In genomic region chr5:88732181-88732633, GRCh38 we compare ENCODE assay signal across 8 cellular contexts.
DNase-seq lines count a peak whose midpoint lies in the region; ATAC-seq, FAIRE-seq and TF ChIP-seq lines count a peak whose summit lies in the region.

No MANE protein-coding gene starts in this region.

- no peak for TF ChIP-seq CTCF in cardiac muscle cell (IDR thresholded peaks at IDR 0.05; ENCODE audit: low read depth, low read length)
- no peak for TF ChIP-seq CTCF in thyroid gland (IDR thresholded peaks at IDR 0.05)

- H3K4me3 ChIP-seq in cardiac muscle cell: no peak overlapping the region
- H3K4me3 ChIP-seq in thyroid gland (replicated peaks in 1 of 3): no peak overlapping the region

- H3K36me3 ChIP-seq in cardiac muscle cell (peaks cover 27% of the 10 kb centered on the region), thyroid gland (no peaks in the 10 kb centered on the region)

- no peak for TF ChIP-seq POLR2A in thyroid gland (IDR thresholded peaks at IDR 0.05)

- H3K9me3 ChIP-seq in cardiac muscle cell (ENCODE audit: low read depth): no peaks in the 10 kb centered on the region
- no peaks in the 10 kb centered on the region for H3K9me3 ChIP-seq in thyroid gland

- peak; percentile 36 for ATAC-seq in HG02623 (IDR thresholded peaks at IDR 0.05; ENCODE audit: unreplicated experiment)

- peak; percentile 100 for FAIRE-seq in GM18507 (lab: Jason Lieb, UNC)

- H3K27me3 ChIP-seq in cardiac muscle cell: no peaks in the 10 kb centered on the region
- no peaks in the 10 kb centered on the region for H3K27me3 ChIP-seq in thyroid gland

- no peak for DNase-seq in GM18507 (ENCODE audit: extremely low spot score, insufficient read length, low read depth)
- peak; percentile 96 for DNase-seq in NOMO-1 treated with DMSO at 0.1 percent for 48 hours (lab: John Stamatoyannopoulos, UW; ENCODE audit: unreplicated experiment)
- DNase-seq in cardiac muscle cell (ENCODE audit: low read depth in 1 of 2, low spot score in 1 of 2): peak in 1 of 2 donors; percentile 25
- peak; percentile 20 to 39 for DNase-seq in thyroid gland
- DNase-seq in NCI-H748 treated with DMSO at 0.1 percent for 48 hours (lab: John Stamatoyannopoulos, UW): no peak
- DNase-seq in NK-92 (lab: John Stamatoyannopoulos, UW; ENCODE audit: unreplicated experiment): no peak
- DNase-seq in GM19240 (ENCODE audit: insufficient read length, low spot score): no peak

- WGBS in thyroid gland, 2 donors: 78 to 81% methylated on average over 5 of the region's 5 CpGs

- peak overlapping the region; percentile 79 for H3K27ac ChIP-seq in cardiac muscle cell
- H3K27ac ChIP-seq in thyroid gland: peak overlapping the region; percentile 52 to 69 (median 66)

- intact Hi-C loops in thyroid gland (cut with DNase I): loop anchor here (10.0 kb wide), 1 partner anchor 153 kb away; the partner anchor contains the start of gene MEF2C

- H3K4me1 ChIP-seq in cardiac muscle cell (ENCODE audit: low read depth) (peaks cover 21% of the 10 kb centered on the region), thyroid gland (peaks cover 0 to 12% of the 10 kb centered on the region in 2 donors)

Comparison
In these comparisons a context has a peak if more than half of its experiments do, and no peak if none do; other contexts are left out.
1. DNase-seq: peak in NOMO-1 treated with DMSO at 0.1 percent for 48 hours (single experiment) and thyroid gland (2 of 2); none in GM18507 (single experiment), NCI-H748 treated with DMSO at 0.1 percent for 48 hours (single experiment), NK-92 (single experiment) and GM19240 (single experiment).